Comparison of ENCODE assay signal across 1 cellular context in genomic region chr20:46084805-46085792, GRCh38.
TF ChIP-seq lines count a peak whose summit lies in the region.

No MANE protein-coding gene starts in this region.

TF ChIP-seq in HEK293, 187 proteins besides CTCF, POLR2A, EP300 and RAD21 (continued from another document and continues in another):
- TF ChIP-seq PRDM4 (tag by site-specific recombination; IDR thresholded peaks at IDR 0.05) (peak; percentile 93), ZNF341 (tag by site-specific recombination; IDR thresholded peaks at IDR 0.05; ENCODE audit: low read depth) (no peak; the same call in 1 of the 2 replicates), KLF16 (tag by site-specific recombination; IDR thresholded peaks at IDR 0.05) (peak; percentile 91), ZNF362 (tag by site-specific recombination; IDR thresholded peaks at IDR 0.05) (peak; percentile 90), ZNF692 (tag by site-specific recombination; IDR thresholded peaks at IDR 0.05) (peak; percentile 69), MZF1 (tag by site-specific recombination; IDR thresholded peaks at IDR 0.05; ENCODE audit: borderline replicate concordance) (peak; percentile 45; the same call in 1 of the 2 replicates), ZSCAN18 (tag by site-specific recombination; IDR thresholded peaks at IDR 0.05) (peak; percentile 45; the same call in 1 of the 2 replicates), ZBTB44 (tag by site-specific recombination; IDR thresholded peaks at IDR 0.05) (peak; percentile 58; the same call in 1 of the 2 replicates), ZNF580 (tag by site-specific recombination; IDR thresholded peaks at IDR 0.05) (no peak), GLIS1 (tag by site-specific recombination; IDR thresholded peaks at IDR 0.05) (peak; percentile 94), OSR2 (tag by site-specific recombination; IDR thresholded peaks at IDR 0.05) (peak; percentile 96), ZNF302 (tag by site-specific recombination; IDR thresholded peaks at IDR 0.05; ENCODE audit: low read depth) (no peak), ATF2 (tag by site-specific recombination; IDR thresholded peaks at IDR 0.05; ENCODE audit: low read depth) (peak; percentile 45; the same call in 1 of the 2 replicates), ZNF335 (tag by site-specific recombination; conservative IDR thresholded peaks at IDR 0.05) (peak; percentile 78), ZNF394 (tag by site-specific recombination; IDR thresholded peaks at IDR 0.05; ENCODE audit: borderline replicate concordance) (peak; percentile 76), ZEB2 (tag by site-specific recombination; IDR thresholded peaks at IDR 0.05) (peak; percentile 98), GFI1B (tag by site-specific recombination; IDR thresholded peaks at IDR 0.05) (peak; percentile 39; the same call in 1 of the 2 replicates), ZNF654 (tag by site-specific recombination; IDR thresholded peaks at IDR 0.05; ENCODE audit: low read depth) (no peak), ZNF561 (tag by site-specific recombination; IDR thresholded peaks at IDR 0.05; ENCODE audit: borderline replicate concordance) (peak; percentile 86; the same call in 1 of the 2 replicates), ZNF664 (tag by site-specific recombination; IDR thresholded peaks at IDR 0.05) (peak; percentile 96), KLF8 (tag by site-specific recombination; IDR thresholded peaks at IDR 0.05) (peak; percentile 97), ZNF558 (tag by site-specific recombination; IDR thresholded peaks at IDR 0.05) (peak; percentile 67; the same call in 1 of the 2 replicates), ZNF366 (tag by site-specific recombination; conservative IDR thresholded peaks at IDR 0.05) (peak; percentile 98), KLF9 (tag by site-specific recombination; IDR thresholded peaks at IDR 0.05; ENCODE audit: low read depth) (peak; percentile 62), PRDM1 (tag by site-specific recombination; IDR thresholded peaks at IDR 0.05) (peak; percentile 94), ZNF202 (tag by site-specific recombination; IDR thresholded peaks at IDR 0.05; ENCODE audit: borderline replicate concordance) (no peak), ZSCAN5A (tag by site-specific recombination; IDR thresholded peaks at IDR 0.05) (peak; percentile 53; the same call in 1 of the 2 replicates), ZIC2 (tag by site-specific recombination; IDR thresholded peaks at IDR 0.05) (peak; percentile 70), ZNF501 (tag by site-specific recombination; IDR thresholded peaks at IDR 0.05) (0 out of 2 replicates have a peak, but pooled peaks have one; percentile 55), ZNF121 (tag by site-specific recombination; IDR thresholded peaks at IDR 0.05) (no peak), ZBTB21 (tag by site-specific recombination; IDR thresholded peaks at IDR 0.05) (peak; percentile 81), ZNF148 (tag by site-specific recombination; IDR thresholded peaks at IDR 0.05; ENCODE audit: borderline replicate concordance) (peak; percentile 11; the same call in 1 of the 2 replicates), OVOL3 (tag by site-specific recombination; IDR thresholded peaks at IDR 0.05) (peak; percentile 96), SP2 (tag by site-specific recombination; IDR thresholded peaks at IDR 0.05) (peak; percentile 32; the same call in 1 of the 2 replicates), ZNF645 (tag by site-specific recombination; IDR thresholded peaks at IDR 0.05) (no peak), ZSCAN23 (tag by site-specific recombination; IDR thresholded peaks at IDR 0.05) (peak; percentile 89), GLI2 (tag by site-specific recombination; IDR thresholded peaks at IDR 0.05; ENCODE audit: borderline replicate concordance, low read depth) (peak; percentile 92), TSHZ1 (tag by site-specific recombination; IDR thresholded peaks at IDR 0.05; ENCODE audit: borderline replicate concordance) (peak; percentile 94; the same call in 1 of the 2 replicates)
